Comparison of ENCODE assay signal across 30 cellular contexts in genomic region chr4:146432065-146432464, GRCh38.
"Had no signal": no experiment of that assay in that cellular context is flagged by ENCODE, and none has a peak within 500 bp of the region (broad histone marks: within the 10 kb centered on the region; RNA-seq: fewer than 3 reads in every experiment).

No MANE protein-coding gene starts in this region.

- H3K36me3 Mint-ChIP-seq: natural killer cell treated with Interleukin-12 subunit alpha and Interleukin-12 subunit beta and Interleukin-15 and Interleukin-18, amount 100 ng/mL, for 72 hours; stimulated activated effector memory CD8-positive, alpha-beta T cell treated with anti-CD3 and anti-CD28 coated beads, Interleukin-12 subunit alpha, Interleukin-12 subunit beta, amount 100 ng/mL, for 72 hours had no signal

- H2AFZ ChIP-seq: parathyroid adenoma had no signal

- H3K9ac ChIP-seq: parathyroid adenoma had no signal

- H3K9me3 ChIP-seq: neutrophil, psoas muscle, spleen, stomach, thoracic aorta, thyroid gland, tibial nerve, upper lobe of left lung, vagina had no signal

- H3K36me3 ChIP-seq: neutrophil, spleen, stomach, thoracic aorta, thyroid gland, tibial nerve, upper lobe of left lung, vagina had no signal

- H3K4me1 ChIP-seq: parathyroid adenoma, psoas muscle, spleen, stomach, tibial nerve, upper lobe of left lung, vagina had no signal

- H3K27ac ChIP-seq: neutrophil, parathyroid adenoma, psoas muscle, skin epidermis, spleen, stomach, thoracic aorta, thyroid gland, tibial nerve, upper lobe of left lung, vagina had no signal

- DNase-seq: naive thymus-derived CD8-positive, alpha-beta T cell; nephron progenitor cell; nucleus accumbens; posterior cingulate gyrus; psoas muscle; right cardiac atrium; spleen; stimulated activated CD4-positive, alpha-beta T cell treated with anti-CD3 and anti-CD28 coated beads, Interleukin-12 subunit alpha, Interleukin-12 subunit beta, amount 100 ng/mL, for 4 hours; stimulated activated CD4-positive, alpha-beta T cell treated with anti-CD3 and anti-CD28 coated beads, Interleukin-1b, Interleukin-23, amount 100 ng/mL, for 48 hours; stimulated activated CD4-positive, alpha-beta T cell treated with anti-CD3 and anti-CD28 coated beads, Interleukin-4, amount 100 ng/mL, for 1 hour; stimulated activated CD4-positive, alpha-beta T cell treated with anti-CD3 and anti-CD28 coated beads, Interleukin-4, amount 100 ng/mL, for 4 hours; stimulated activated naive B cell treated with anti-CD40 and anti-IgM and Interleukin-4, amounts not matched to agents 10 μg/mL and 1 μg/mL and 100 μg/mL, for 72 hours; stimulated activated naive CD4-positive, alpha-beta T cell treated with Interleukin-2 at 50 U/mL for 16 hours; stomach; thyroid gland had no signal

- H3K79me2 ChIP-seq: parathyroid adenoma had no signal

- ATAC-seq: naive thymus-derived CD8-positive, alpha-beta T cell; natural killer cell treated with Interleukin-12 subunit alpha and Interleukin-12 subunit beta and Interleukin-15 and Interleukin-18, amount 100 ng/mL, for 72 hours; psoas muscle; right cardiac atrium; sciatic nerve; stimulated activated effector memory CD8-positive, alpha-beta T cell treated with anti-CD3 and anti-CD28 coated beads, Interleukin-12 subunit alpha, Interleukin-12 subunit beta, amount 100 ng/mL, for 72 hours; stimulated activated naive B cell treated with anti-CD40 and anti-IgM and Interleukin-4, amounts not matched to agents 10 μg/mL and 1 μg/mL and 100 μg/mL, for 72 hours had no signal

- H3K27me3 Mint-ChIP-seq: naive thymus-derived CD8-positive, alpha-beta T cell; natural killer cell treated with Interleukin-12 subunit alpha and Interleukin-12 subunit beta and Interleukin-15 and Interleukin-18, amount 100 ng/mL, for 72 hours; progenitor cell of endocrine pancreas; stimulated activated naive B cell treated with anti-CD40 and anti-IgM and Interleukin-4, amounts not matched to agents 10 μg/mL and 1 μg/mL and 100 μg/mL, for 72 hours; stimulated activated naive CD8-positive, alpha-beta T cell treated with anti-CD3 and anti-CD28 coated beads, Interleukin-15, Interleukin-2, amounts not matched to agents 100 ng/mL and 50 ng/mL, for 24 hours had no signal

- H3K27ac Mint-ChIP-seq: naive thymus-derived CD8-positive, alpha-beta T cell; natural killer cell treated with Interleukin-12 subunit alpha and Interleukin-12 subunit beta and Interleukin-15 and Interleukin-18, amount 100 ng/mL, for 72 hours; nephron progenitor cell; progenitor cell of endocrine pancreas; stimulated activated effector memory CD8-positive, alpha-beta T cell treated with anti-CD3 and anti-CD28 coated beads, Interleukin-12 subunit alpha, Interleukin-12 subunit beta, amount 100 ng/mL, for 72 hours; stimulated activated naive B cell treated with anti-CD40 and anti-IgM and Interleukin-4, amounts not matched to agents 10 μg/mL and 1 μg/mL and 100 μg/mL, for 72 hours; stimulated activated naive CD8-positive, alpha-beta T cell treated with anti-CD3 and anti-CD28 coated beads, Interleukin-15, Interleukin-2, amounts not matched to agents 100 ng/mL and 50 ng/mL, for 24 hours had no signal

- H3K4me3 ChIP-seq: psoas muscle, skin epidermis, smooth muscle cell, spleen, stomach, thoracic aorta, thyroid gland, tibial nerve, upper lobe of left lung, vagina had no signal

- H3K4me1 Mint-ChIP-seq: nephron progenitor cell; stimulated activated effector memory CD8-positive, alpha-beta T cell treated with anti-CD3 and anti-CD28 coated beads, Interleukin-12 subunit alpha, Interleukin-12 subunit beta, amount 100 ng/mL, for 72 hours; stimulated activated naive B cell treated with anti-CD40 and anti-IgM and Interleukin-4, amounts not matched to agents 10 μg/mL and 1 μg/mL and 100 μg/mL, for 72 hours had no signal

- FAIRE-seq: urothelium cell line had no signal

- H3K4me3 Mint-ChIP-seq: naive thymus-derived CD8-positive, alpha-beta T cell; natural killer cell treated with Interleukin-12 subunit alpha and Interleukin-12 subunit beta and Interleukin-15 and Interleukin-18, amount 100 ng/mL, for 72 hours; nephron progenitor cell; neural crest cell; stimulated activated effector memory CD8-positive, alpha-beta T cell treated with anti-CD3 and anti-CD28 coated beads, Interleukin-12 subunit alpha, Interleukin-12 subunit beta, amount 100 ng/mL, for 72 hours; stimulated activated naive B cell treated with anti-CD40 and anti-IgM and Interleukin-4, amounts not matched to agents 10 μg/mL and 1 μg/mL and 100 μg/mL, for 72 hours; stimulated activated naive CD8-positive, alpha-beta T cell treated with anti-CD3 and anti-CD28 coated beads, Interleukin-15, Interleukin-2, amounts not matched to agents 100 ng/mL and 50 ng/mL, for 24 hours had no signal

- H3K4me2 ChIP-seq: smooth muscle cell had no signal

- H3K9me3 Mint-ChIP-seq: naive thymus-derived CD8-positive, alpha-beta T cell; natural killer cell treated with Interleukin-12 subunit alpha and Interleukin-12 subunit beta and Interleukin-15 and Interleukin-18, amount 100 ng/mL, for 72 hours; nephron progenitor cell; neural crest cell; stimulated activated effector memory CD8-positive, alpha-beta T cell treated with anti-CD3 and anti-CD28 coated beads, Interleukin-12 subunit alpha, Interleukin-12 subunit beta, amount 100 ng/mL, for 72 hours; stimulated activated naive B cell treated with anti-CD40 and anti-IgM and Interleukin-4, amounts not matched to agents 10 μg/mL and 1 μg/mL and 100 μg/mL, for 72 hours; stimulated activated naive CD8-positive, alpha-beta T cell treated with anti-CD3 and anti-CD28 coated beads, Interleukin-15, Interleukin-2, amounts not matched to agents 100 ng/mL and 50 ng/mL, for 24 hours had no signal

- H3K27me3 ChIP-seq: neutrophil, spleen, stomach, thyroid gland, tibial nerve, upper lobe of left lung, vagina had no signal
